ENCODE assay signal across 12 cellular contexts in genomic region chr17:21201302-21201602, GRCh38. TPM values are rescaled to one million over a fixed set of nuclear protein-coding genes. Genes with fewer than 3 reads are reported as not detected.
DNase-seq lines count a peak whose midpoint lies in the region; ATAC-seq lines count a peak whose summit lies in the region.
"Had no signal": no experiment of that assay in that cellular context is flagged by ENCODE, and none has a peak within 500 bp of the region (broad histone marks: within the 10 kb centered on the region; RNA-seq: fewer than 3 reads in every experiment).

No MANE protein-coding gene starts in this region.

- H3K4me3 ChIP-seq in HUES48 (ENCODE audit: low read depth, low read length), result no peak overlapping the region
- H3K4me3 ChIP-seq: ovary had no signal

- in situ Hi-C loops in T47D (cut with HindIII; ENCODE audit: low pct_unique_long_range_greater_than_20kb, low sequenced_read_pairs), result no loop called here

- 0 out of 2 replicates have a peak overlapping the region, but pooled peaks have one; percentile 31 for H3K9ac ChIP-seq in HUES48 (ENCODE audit: low read depth, low read length)
- H3K9ac ChIP-seq: KMS-11 had no signal

- ATAC-seq in left ventricle myocardium superior, result peak; percentile 70
- no peak for ATAC-seq in HG02623 (IDR thresholded peaks at IDR 0.05; ENCODE audit: unreplicated experiment)
- ATAC-seq in HG03175 (IDR thresholded peaks at IDR 0.05; ENCODE audit: unreplicated experiment), result no peak
- ATAC-seq in GM21367 (IDR thresholded peaks at IDR 0.05; ENCODE audit: unreplicated experiment), result no peak

- peaks cover 34% of the 10 kb centered on the region for H3K4me1 ChIP-seq in HUES48 (ENCODE audit: control insufficient read depth, insufficient read depth, low read length)

- DNase-seq in AG20443 (ENCODE audit: low spot score), result peak; percentile 49
- peak; percentile 20 to 61 for DNase-seq in T47D (ENCODE audit: low read depth in 1 of 2, low spot score in 1 of 2)
- peak; percentile 54 for DNase-seq in left ventricle myocardium superior
- no peak for DNase-seq in DMS 273 (lab: John Stamatoyannopoulos, UW; ENCODE audit: unreplicated experiment)
- DNase-seq: GDM1, mesenchymal stem cell, ovary had no signal

- H3K9me3 ChIP-seq in HUES48 (ENCODE audit: control insufficient read depth, insufficient read depth, low read length), result no peaks in the 10 kb centered on the region
- H3K9me3 ChIP-seq: ovary had no signal

- intact Hi-C loops in left ventricle myocardium superior (cut with micrococcal nuclease), result no loop called here

- peaks cover 20% of the 10 kb centered on the region for H3K36me3 ChIP-seq in HUES48 (ENCODE audit: control insufficient read depth, insufficient read depth, low read length)
- H3K36me3 ChIP-seq: ovary had no signal

- H3K27ac ChIP-seq in HUES48 (ENCODE audit: low read depth, low read length), result peak overlapping the region; percentile 88
- H3K27ac ChIP-seq: KMS-11, ovary had no signal

- no peaks in the 10 kb centered on the region for H3K27me3 ChIP-seq in HUES48 (ENCODE audit: control insufficient read depth, insufficient read depth, low read length)
- H3K27me3 ChIP-seq: ovary had no signal

RNA-seq across cellular contexts. Expression of gene TMEM11, which starts 12.7 kb away (rescaled TPM):
- total RNA-seq in left ventricle myocardium superior, result 31.5 TPM

RNA-seq across cellular contexts. Expression of gene NATD1, which starts 52.0 kb away (rescaled TPM):
- total RNA-seq in left ventricle myocardium superior, result 22.1 TPM
